8 cellular contexts compared by ENCODE assay signal in the genomic region with DNA sequence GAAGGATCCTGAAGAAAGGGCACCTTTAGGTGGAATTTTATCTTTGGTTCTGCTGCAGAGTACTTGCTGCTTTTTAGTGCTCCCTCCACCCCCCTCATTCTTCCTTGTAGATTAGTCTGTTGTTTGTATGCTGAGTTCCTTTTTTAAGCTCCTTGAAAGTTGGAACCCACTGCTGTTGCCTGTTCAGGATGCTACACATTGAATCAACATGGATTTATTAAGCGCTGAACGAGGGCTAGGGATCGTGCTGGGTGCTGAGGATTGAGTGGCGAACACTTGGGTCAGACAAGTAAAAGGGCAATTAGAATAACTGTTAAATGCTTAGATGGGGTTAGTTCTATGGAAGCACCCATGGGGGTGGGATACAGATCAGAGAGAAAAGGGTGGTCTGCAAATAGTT. TPM values are rescaled to one million over a fixed set of nuclear protein-coding genes. Genes with fewer than 3 reads are reported as not detected.
DNase-seq lines count a peak whose midpoint lies in the region; ATAC-seq and TF ChIP-seq lines count a peak whose summit lies in the region.

No MANE protein-coding gene starts in this region.

- no peaks in the 10 kb centered on the region for H3K27me3 Mint-ChIP-seq in Caco-2 (ENCODE audit: insufficient read depth, unreplicated experiment)
- H3K27me3 Mint-ChIP-seq in endodermal cell (ENCODE audit: insufficient read depth): no peaks in the 10 kb centered on the region

- H3K4me2 ChIP-seq in OCI-LY3 (ENCODE audit: low read length): peak overlapping the region; percentile 81
- peak overlapping the region; percentile 94 for H3K4me2 ChIP-seq in osteoblast (ENCODE audit: insufficient read depth, low read length)

- H3K79me2 ChIP-seq in OCI-LY3 (ENCODE audit: low read length) (peaks cover 17% of the 10 kb centered on the region), osteoblast (ENCODE audit: insufficient read depth, low read length) (peaks cover 3% of the 10 kb centered on the region)

- no peaks in the 10 kb centered on the region for H4K20me1 ChIP-seq in OCI-LY3 (ENCODE audit: insufficient read depth, low read length)
- H4K20me1 ChIP-seq in osteoblast (ENCODE audit: insufficient read depth, low read length): no peaks in the 10 kb centered on the region

- BruUV-seq in Caco-2 (replicated peaks; lab: Mats Ljungman, UMichigan): TSS peak; percentile 82

- H3K4me1 Mint-ChIP-seq in Caco-2 (ENCODE audit: low read depth, unreplicated experiment) (peaks cover 19% of the 10 kb centered on the region), endodermal cell (peaks cover 29% of the 10 kb centered on the region)

- H3K4me3 ChIP-seq in Caco-2 (ENCODE audit: low read depth, low read length): peak overlapping the region; percentile 78
- H3K4me3 ChIP-seq in OCI-LY3 (ENCODE audit: low read length): peak overlapping the region; percentile 78
- H3K4me3 ChIP-seq in endodermal cell (ENCODE audit: low read length): peak overlapping the region; percentile 95
- H3K4me3 ChIP-seq in osteoblast (ENCODE audit: insufficient read depth, low read length): peak overlapping the region; percentile 85

- peak overlapping the region; percentile 91 for H3K27ac ChIP-seq in OCI-LY3 (ENCODE audit: low read length)
- H3K27ac ChIP-seq in endodermal cell (ENCODE audit: low read depth, low read length): no peak overlapping the region
- peak overlapping the region; percentile 92 for H3K27ac ChIP-seq in osteoblast (ENCODE audit: low read depth, low read length)

- peak overlapping the region; percentile 67; the same call in 1 of the 2 replicates for H2AFZ ChIP-seq in OCI-LY3 (ENCODE audit: low read depth, low read length)
- peak overlapping the region; percentile 92 for H2AFZ ChIP-seq in osteoblast (ENCODE audit: low read length)

- TF ChIP-seq CTCF in Caco-2 (IDR thresholded peaks at IDR 0.05; ENCODE audit: insufficient read depth in 1 of 2, low read depth in 1 of 2, low read length in 1 of 2, severe bottlenecking in 1 of 2, unreplicated experiment in 1 of 2): no peak
- TF ChIP-seq CTCF in OCI-LY3 (IDR thresholded peaks at IDR 0.05; ENCODE audit: low read depth, low read length): no peak
- TF ChIP-seq CTCF in endodermal cell (conservative IDR thresholded peaks at IDR 0.05): no peak
- TF ChIP-seq CTCF in osteoblast (IDR thresholded peaks at IDR 0.05; ENCODE audit: extremely low read depth, low read depth, low read length): no peak

- 85 to 87% methylated on average over 4 of the region's 4 CpGs for WGBS in endodermal cell (ENCODE audit: insufficient coverage in 1 of 2, insufficient read length in 1 of 2), 2 experiments

- peak overlapping the region; percentile 95 for H3K4me3 Mint-ChIP-seq in Caco-2 (ENCODE audit: unreplicated experiment)
- peak overlapping the region; percentile 83 for H3K4me3 Mint-ChIP-seq in endodermal cell

- H3K27ac Mint-ChIP-seq in Caco-2 (ENCODE audit: unreplicated experiment) (peak overlapping the region; percentile 98), endodermal cell (peak overlapping the region; percentile 98)

- H3K27me3 ChIP-seq in Caco-2 (replicated peaks; ENCODE audit: control insufficient read depth, insufficient read depth, low read length): no peaks in the 10 kb centered on the region
- no peaks in the 10 kb centered on the region for H3K27me3 ChIP-seq in OCI-LY3 (ENCODE audit: low read depth, low read length)
- H3K27me3 ChIP-seq in endodermal cell (ENCODE audit: control insufficient read depth, insufficient read depth, low read length, poor library complexity, severe bottlenecking): no peaks in the 10 kb centered on the region
- H3K27me3 ChIP-seq in osteoblast (ENCODE audit: insufficient read depth, low read length): no peaks in the 10 kb centered on the region

- H3K9ac ChIP-seq in OCI-LY3 (ENCODE audit: low read length) (peak overlapping the region; percentile 72), endodermal cell (ENCODE audit: extremely low read depth, low read length, poor library complexity, severe bottlenecking) (peak overlapping the region; percentile 59)

- H3K9me3 ChIP-seq in Caco-2 (peaks cover 35% of the 10 kb centered on the region), OCI-LY3 (ENCODE audit: insufficient read depth, low read length) (peaks cover 10% of the 10 kb centered on the region), endodermal cell (ENCODE audit: control insufficient read depth, low read length) (peaks cover 9% of the 10 kb centered on the region), osteoblast (ENCODE audit: low read depth, low read length) (no peaks in the 10 kb centered on the region)

- peaks cover 46% of the 10 kb centered on the region for H3K36me3 Mint-ChIP-seq in Caco-2 (ENCODE audit: insufficient read depth, unreplicated experiment)
- peaks cover 2% of the 10 kb centered on the region for H3K36me3 Mint-ChIP-seq in endodermal cell (ENCODE audit: low read depth)

- peaks cover 32% of the 10 kb centered on the region for H3K9me3 Mint-ChIP-seq in Caco-2 (ENCODE audit: unreplicated experiment)
- peaks cover 11% of the 10 kb centered on the region for H3K9me3 Mint-ChIP-seq in endodermal cell

- POLR2A ChIA-PET in Caco-2 (lab: Charles Lee): interaction anchor here (0.6 to 1.0 kb wide), 3 partner anchors 14 to 339 kb away, joined by 4 to 5 read pairs (median 4); no protein-coding TSS in a partner anchor

- DNase-seq in Caco-2: peak in 1 of 2 experiments; percentile 26
- DNase-seq in endodermal cell: no peak
- DNase-seq in osteoblast (ENCODE audit: insufficient read length, low spot score, missing footprints): no peak
- no peak for DNase-seq in left colon
- DNase-seq in NOMO-1 treated with dmso at 0.1 percent for 144 hours (lab: John Stamatoyannopoulos, UW; ENCODE audit: unreplicated experiment): no peak

- ATAC-seq in left colon (no peak), HG03520 (IDR thresholded peaks at IDR 0.05; ENCODE audit: unreplicated experiment) (no peak), GM18868 (IDR thresholded peaks at IDR 0.05; ENCODE audit: unreplicated experiment) (no peak)

- CTCF ChIA-PET in Caco-2 (lab: Charles Lee): interaction anchor here (0.6 to 1.6 kb wide), 4 partner anchors 20 to 85 kb away, joined by 3 to 6 read pairs (median 4); a partner anchor contains a TSS

- no peaks in the 10 kb centered on the region for H3K36me3 ChIP-seq in Caco-2 (ENCODE audit: control insufficient read depth, insufficient read depth, low read length)
- H3K36me3 ChIP-seq in OCI-LY3 (replicated peaks; ENCODE audit: low read depth, low read length): peaks cover 16% of the 10 kb centered on the region
- no peaks in the 10 kb centered on the region for H3K36me3 ChIP-seq in endodermal cell (ENCODE audit: control insufficient read depth, insufficient read depth, low read length)
- H3K36me3 ChIP-seq in osteoblast (ENCODE audit: insufficient read depth, low read length): no peaks in the 10 kb centered on the region

- H3K4me1 ChIP-seq in Caco-2 (peaks cover 35% of the 10 kb centered on the region), OCI-LY3 (ENCODE audit: low read length) (peaks cover 26% of the 10 kb centered on the region), endodermal cell (ENCODE audit: control insufficient read depth, insufficient read depth, low read length) (no peaks in the 10 kb centered on the region), osteoblast (ENCODE audit: insufficient read depth, low read length) (peaks cover 41% of the 10 kb centered on the region)

- intact Hi-C loops in Caco-2 (cut with micrococcal nuclease; ENCODE audit: unreplicated experiment) (loop anchor here (1.0 to 2.0 kb wide), 5 partner anchors 20 to 229 kb away; a partner anchor contains a TSS), left colon (cut with DNase I, micrococcal nuclease) (no loop called here)

RNA-seq across cellular contexts. Expression of a gene that starts 0.9 kb away (rescaled TPM):
- total RNA-seq in Caco-2 (2022): 6.2 and 8.8 TPM in 2 replicates
- total RNA-seq in endodermal cell: 10 to 100 TPM; 12.5 to 15.2 TPM
- polyA plus RNA-seq in endodermal cell (2013, experiment 1 of 2): 16.5 TPM
- 19.7 TPM for polyA plus RNA-seq in endodermal cell (2013, experiment 2 of 2)
- total RNA-seq in osteoblast: 5.4 and 5.6 TPM in 2 replicates
- total RNA-seq in left colon: 1 to 10 TPM; 3.0 to 6.8 TPM
